1 cellular context compared by ENCODE assay signal in the genomic region with DNA sequence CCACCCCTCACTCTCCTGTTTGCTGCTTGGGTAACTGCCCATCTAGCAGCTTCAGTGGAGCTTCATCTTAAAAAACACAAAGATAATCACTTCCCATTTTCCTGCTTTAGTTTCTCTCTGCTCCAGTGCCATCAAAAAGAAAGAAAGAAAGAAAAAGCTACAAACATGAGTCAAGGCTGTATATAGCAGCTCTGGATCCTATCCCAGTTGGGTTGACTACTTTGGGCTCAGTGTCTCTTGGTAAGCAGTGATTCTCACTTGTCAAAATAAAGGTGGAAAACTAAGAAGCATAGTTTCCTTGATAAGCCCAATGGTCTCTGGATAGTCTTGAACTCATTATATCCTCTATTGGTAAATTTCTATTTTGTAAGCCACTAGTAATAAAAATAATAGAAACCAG.
TF ChIP-seq lines count a peak whose summit lies in the region.

No MANE protein-coding gene starts in this region.

TF ChIP-seq in endothelial cell of umbilical vein, 7 proteins besides CTCF, POLR2A, EP300 and RAD21 (continued from another document):
- TF ChIP-seq, protein P1, sequence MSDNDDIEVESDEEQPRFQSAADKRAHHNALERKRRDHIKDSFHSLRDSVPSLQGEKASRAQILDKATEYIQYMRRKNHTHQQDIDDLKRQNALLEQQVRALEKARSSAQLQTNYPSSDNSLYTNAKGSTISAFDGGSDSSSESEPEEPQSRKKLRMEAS (IDR thresholded peaks at IDR 0.05; ENCODE audit: insufficient read depth, insufficient read length), result no peak
- TF ChIP-seq FOS (IDR thresholded peaks at IDR 0.05; ENCODE audit: borderline replicate concordance, insufficient read depth, low read length), result no peak
- no peak for TF ChIP-seq EZH2 (IDR thresholded peaks at IDR 0.05; ENCODE audit: borderline replicate concordance, low read depth, low read length, severe bottlenecking)
